10 cellular contexts compared by ENCODE assay signal in the genomic region with DNA sequence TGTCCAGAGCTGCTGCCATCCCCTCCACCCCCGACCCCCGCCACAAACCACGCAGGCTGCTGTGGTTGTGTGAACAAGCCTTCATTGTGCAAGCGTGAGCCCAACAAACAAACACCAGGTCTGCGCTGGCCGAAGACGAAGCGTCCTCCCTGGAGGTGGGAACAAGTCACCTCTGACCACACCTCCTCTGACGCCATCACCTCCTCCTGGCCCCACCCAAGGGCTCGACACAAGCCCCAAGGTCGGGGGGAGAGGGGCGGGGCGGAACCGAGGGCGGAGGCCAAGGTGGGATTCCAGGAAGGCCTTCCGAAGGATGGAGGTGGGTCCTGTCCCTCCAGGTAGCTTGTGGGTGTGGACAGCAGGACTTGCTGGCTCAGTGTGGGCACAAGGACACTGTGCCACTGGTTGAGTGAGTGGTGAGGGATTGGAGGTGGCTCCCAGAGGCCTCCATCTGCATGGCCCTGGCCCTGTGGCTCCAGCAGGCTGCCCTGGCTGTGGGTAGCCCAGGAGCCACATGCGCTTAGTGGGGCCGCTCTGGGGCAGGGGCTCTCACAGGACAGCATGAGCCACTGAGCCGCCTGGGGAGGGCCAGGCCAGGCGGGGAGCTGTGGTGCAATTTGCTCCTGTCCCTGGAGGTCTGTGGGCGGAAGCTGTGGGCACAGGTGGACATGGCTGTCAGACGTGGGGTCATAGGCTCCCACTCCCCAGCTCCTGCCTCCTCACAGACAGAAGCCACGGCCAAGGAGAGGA. TPM values are rescaled to one million over a fixed set of nuclear protein-coding genes. Genes with fewer than 3 reads are reported as not detected.
DNase-seq lines count a peak whose midpoint lies in the region; ATAC-seq and TF ChIP-seq lines count a peak whose summit lies in the region.
"Had no signal": no experiment of that assay in that cellular context is flagged by ENCODE, and none has a peak within 500 bp of the region (broad histone marks: within the 10 kb centered on the region; RNA-seq: fewer than 3 reads in every experiment).

No MANE protein-coding gene starts in this region.

- no peak for DNase-seq in T-helper 2 cell treated with Interferon-gamma antibody and Interleukin-4, amounts not matched to agents 5 μg/mL and 100 μg/mL, for 36 hours (ENCODE audit: low spot score)
- DNase-seq in T-helper 2 cell (no peak), astrocyte of the hippocampus (ENCODE audit: low read depth, low spot score) (peak; percentile 37), kidney tubule cell (ENCODE audit: low spot score) (peak; percentile 39), thoracic aorta (ENCODE audit: low spot score) (no peak), mucosa of gallbladder (ENCODE audit: low spot score) (no peak), activated T-cell treated with anti-CD3 and anti-CD28 coated beads for 4 hours (no peak)
- DNase-seq: NCI-H446 treated with DMSO at 0.1 percent for 48 hours, testis had no signal

- H3K27ac ChIP-seq in thoracic aorta: peak overlapping the region; percentile 86
- H3K27ac ChIP-seq: testis had no signal

- H3K27ac Mint-ChIP-seq in T-helper 2 cell treated with Interferon-gamma antibody and Interleukin-4, amounts not matched to agents 5 μg/mL and 100 μg/mL, for 36 hours: peak overlapping the region; percentile 84

- H3K9me3 ChIP-seq in thoracic aorta: no peaks in the 10 kb centered on the region
- H3K9me3 ChIP-seq: testis had no signal

- H3K27me3 ChIP-seq in thoracic aorta (replicated peaks; ENCODE audit: insufficient read depth): no peaks in the 10 kb centered on the region
- H3K27me3 ChIP-seq: testis had no signal

- no peaks in the 10 kb centered on the region for H3K27me3 Mint-ChIP-seq in T-helper 2 cell treated with Interferon-gamma antibody and Interleukin-4, amounts not matched to agents 5 μg/mL and 100 μg/mL, for 36 hours (ENCODE audit: low read depth)

- ATAC-seq in thoracic aorta (ENCODE audit: insufficient number of reproducible peaks, low FRiP score, low read depth) (no peak), GM19463 (IDR thresholded peaks at IDR 0.05; ENCODE audit: unreplicated experiment) (no peak)

- peak overlapping the region; percentile 76 for H3K4me3 Mint-ChIP-seq in T-helper 2 cell treated with Interferon-gamma antibody and Interleukin-4, amounts not matched to agents 5 μg/mL and 100 μg/mL, for 36 hours

- H3K36me3 Mint-ChIP-seq in T-helper 2 cell treated with Interferon-gamma antibody and Interleukin-4, amounts not matched to agents 5 μg/mL and 100 μg/mL, for 36 hours (ENCODE audit: low read depth): no peaks in the 10 kb centered on the region

- H3K4me3 ChIP-seq in thoracic aorta: no peak overlapping the region
- H3K4me3 ChIP-seq: testis had no signal

- H3K9me3 Mint-ChIP-seq in T-helper 2 cell treated with Interferon-gamma antibody and Interleukin-4, amounts not matched to agents 5 μg/mL and 100 μg/mL, for 36 hours: no peaks in the 10 kb centered on the region

- H3K36me3 ChIP-seq in thoracic aorta: peaks cover 31% of the 10 kb centered on the region

- H3K4me1 ChIP-seq in thoracic aorta (ENCODE audit: control insufficient read depth in 1 of 2, low read depth in 2 of 2): peaks cover 17 to 44% of the 10 kb centered on the region in 2 donors

- peaks cover 23% of the 10 kb centered on the region for H3K4me1 Mint-ChIP-seq in T-helper 2 cell treated with Interferon-gamma antibody and Interleukin-4, amounts not matched to agents 5 μg/mL and 100 μg/mL, for 36 hours (ENCODE audit: low read depth)

- no peak for TF ChIP-seq CTCF in thoracic aorta (IDR thresholded peaks at IDR 0.05)

RNA-seq across cellular contexts. Expression of a gene that starts 7.4 kb away (rescaled TPM):
- not detected for total RNA-seq in thoracic aorta
- total RNA-seq in mucosa of gallbladder: 0.17 TPM

RNA-seq across cellular contexts. Expression of a gene that starts 36.8 kb away (rescaled TPM):
- total RNA-seq in thoracic aorta: 100 to 1,000 TPM; 177 to 246 TPM
- total RNA-seq in mucosa of gallbladder: 104 TPM

Comparison
In these comparisons a context has a peak if more than half of its experiments do, and no peak if none do; other contexts are left out.
1. DNase-seq: peak in astrocyte of the hippocampus (single experiment) and kidney tubule cell (single experiment); none in T-helper 2 cell treated with Interferon-gamma antibody and Interleukin-4, amounts not matched to agents 5 μg/mL and 100 μg/mL, for 36 hours (single experiment), T-helper 2 cell (0 of 5), thoracic aorta (single experiment), mucosa of gallbladder (single experiment) and activated T-cell treated with anti-CD3 and anti-CD28 coated beads for 4 hours (single experiment).